In genomic region chr1:207823880-207824566, GRCh38 we compare ENCODE assay signal across 8 cellular contexts.
DNase-seq lines count a peak whose midpoint lies in the region; ATAC-seq and TF ChIP-seq lines count a peak whose summit lies in the region.

No MANE protein-coding gene starts in this region.

- POLR2A ChIA-PET in A673 (lab: Charles Lee; ENCODE audit: low non-redundant PET) = interaction anchor here (0.6 kb wide), 1 partner anchor 51 kb away, joined by 3 read pairs; no protein-coding TSS in a partner anchor

- H3K9me3 ChIP-seq in A673 (ENCODE audit: low read depth, low read length, poor library complexity, severe bottlenecking) = no peaks in the 10 kb centered on the region

- H3K4me1 ChIP-seq in A673 (ENCODE audit: insufficient read depth, low read length, poor library complexity, severe bottlenecking) = no peaks in the 10 kb centered on the region

- intact Hi-C loops in A673 (cut with micrococcal nuclease; ENCODE audit: unreplicated experiment) = no loop called here

- CTCF ChIA-PET in A673 (lab: Charles Lee) = interaction anchor here (0.7 kb wide), 1 partner anchor 18 kb away, joined by 5 read pairs; no protein-coding TSS in a partner anchor

- no peak overlapping the region for H3K4me3 ChIP-seq in A673 (ENCODE audit: low read depth, low read length, poor library complexity, severe bottlenecking)
- peak overlapping the region; percentile 48 for H3K4me3 ChIP-seq in retinal pigment epithelial cell (ENCODE audit: low read length)

- TF ChIP-seq CTCF in A673 (conservative IDR thresholded peaks at IDR 0.05; ENCODE audit: low read depth, low read length) (peak; percentile 52), retinal pigment epithelial cell (conservative IDR thresholded peaks at IDR 0.05; ENCODE audit: low read depth, low read length) (peak; percentile 69)

- DNase-seq in A673 (ENCODE audit: low spot score) (peak; percentile 78), T-helper 9 cell (peak; percentile 55), astrocyte of the hippocampus (ENCODE audit: low read depth, low spot score) (peak; percentile 94), hepatic stellate cell (ENCODE audit: low spot score) (peak; percentile 82), retinal pigment epithelial cell (ENCODE audit: low read depth) (peak; percentile 96), NCI-H187 (lab: John Stamatoyannopoulos, UW) (no peak)

- peak; percentile 17 for ATAC-seq in GM18858 (IDR thresholded peaks at IDR 0.05; ENCODE audit: unreplicated experiment)
- ATAC-seq in HG03457 (IDR thresholded peaks at IDR 0.05; ENCODE audit: unreplicated experiment) = peak; percentile 21

- no peaks in the 10 kb centered on the region for H3K36me3 ChIP-seq in A673 (ENCODE audit: insufficient read depth, low read length, poor library complexity, severe bottlenecking)

- no TSS peak for BruUV-seq in A673 (replicated peaks; lab: Mats Ljungman, UMichigan)

- no peak overlapping the region for H3K27ac ChIP-seq in A673 (ENCODE audit: low read depth, low read length, poor library complexity, severe bottlenecking)

- H3K27me3 ChIP-seq in A673 (replicated peaks; ENCODE audit: insufficient read depth, low read depth, low read length, poor library complexity) = no peaks in the 10 kb centered on the region

Comparison
In these comparisons a context has a peak if more than half of its experiments do, and no peak if none do; other contexts are left out.
1. DNase-seq: peak in A673 (single experiment), T-helper 9 cell (single experiment), astrocyte of the hippocampus (single experiment), hepatic stellate cell (single experiment) and retinal pigment epithelial cell (single experiment); none in NCI-H187 (0 of 2).